In genomic region chr17:35537569-35538209, GRCh38 we compare ENCODE assay signal across 11 cellular contexts. TPM values are rescaled to one million over a fixed set of nuclear protein-coding genes. Genes with fewer than 3 reads are reported as not detected.
A peak's percentile ranks its signal among the peaks of the same experiment; 100 is the strongest.
DNase-seq lines count a peak whose midpoint lies in the region; ATAC-seq and TF ChIP-seq lines count a peak whose summit lies in the region.
"Had no signal": no experiment of that assay in that cellular context is flagged by ENCODE, and none has a peak within 500 bp of the region (broad histone marks: within the 10 kb centered on the region; RNA-seq: fewer than 3 reads in every experiment).

Gene SLFN12L (minus strand): TSS chr17:35537678. CDS start chr17:35522364, 15,314 bp downstream.

- CTCF ChIA-PET in activated CD8-positive, alpha-beta memory T cell treated with anti-CD3 and anti-CD28 coated beads for 36 hours (lab: Charles Lee) = interaction anchor here (0.9 to 9.6 kb wide), 9 partner anchors 11 to 391 kb away, joined by 3 to 96 read pairs (median 3); partner anchors contain the start of genes PEX12 and SLFN11
- CTCF ChIA-PET in activated B cell treated with CpG ODN at 0.5 μM for 24 hours (lab: Charles Lee) = interaction anchor here (0.9 to 6.1 kb wide), 3 partner anchors 50 to 370 kb away, joined by 3 to 83 read pairs (median 3); no protein-coding TSS in a partner anchor

- DNase-seq in activated CD8-positive, alpha-beta memory T cell treated with anti-CD3 and anti-CD28 coated beads, Interleukin-2, amount 50 U/mL, for 4 hours = no peak
- DNase-seq in activated B cell treated with CpG ODN at 0.5 μM for 24 hours (no peak), left cardiac atrium (no peak)
- DNase-seq: foreskin fibroblast, NCI-H774 had no signal

- no peak for TF ChIP-seq CTCF in activated B cell treated with CpG ODN at 0.5 μM for 24 hours (IDR thresholded peaks at IDR 0.05)

- no peak within 1 kb of the TSS for H3K27ac Mint-ChIP-seq in activated B cell treated with CpG ODN at 0.5 μM for 24 hours

- no peaks in the 10 kb centered on the region for H3K36me3 ChIP-seq in thymus (ENCODE audit: control insufficient read depth, insufficient read depth)

- peaks cover 33% of the 10 kb centered on the region for H3K4me1 Mint-ChIP-seq in activated B cell treated with CpG ODN at 0.5 μM for 24 hours

- peak within 1 kb of the TSS; percentile 58 for H3K27ac ChIP-seq in thymus (ENCODE audit: low read depth)
- H3K27ac ChIP-seq: HL-60 had no signal

- peaks cover 15% of the 10 kb centered on the region for H3K4me1 ChIP-seq in thymus (ENCODE audit: control insufficient read depth, insufficient read depth, low read length)

- no peaks in the 10 kb centered on the region for H3K27me3 ChIP-seq in thymus (ENCODE audit: control insufficient read depth, insufficient read depth)

- H3K9me3 ChIP-seq in thymus (ENCODE audit: control insufficient read depth) = no peaks in the 10 kb centered on the region

- H3K36me3 Mint-ChIP-seq in activated B cell treated with CpG ODN at 0.5 μM for 24 hours (ENCODE audit: low read depth) = no peaks in the 10 kb centered on the region

- 15% methylated on average over 2 of the region's 2 CpGs for WGBS in thymus

- ATAC-seq in activated B cell treated with CpG ODN at 0.5 μM for 24 hours (ENCODE audit: low read depth) (no peak), left cardiac atrium (peak; percentile 26 to 64), esophagus mucosa (no peak), GM18909 (IDR thresholded peaks at IDR 0.05; ENCODE audit: poor library complexity, unreplicated experiment) (no peak), GM18519 (IDR thresholded peaks at IDR 0.05; ENCODE audit: low FRiP score, unreplicated experiment) (no peak)

- peak within 1 kb of the TSS; percentile 5 for H3K4me3 ChIP-seq in thymus (ENCODE audit: low read length)

- H3K27me3 Mint-ChIP-seq in activated B cell treated with CpG ODN at 0.5 μM for 24 hours = no peaks in the 10 kb centered on the region

- peak within 1 kb of the TSS; percentile 24 for H3K4me3 Mint-ChIP-seq in activated B cell treated with CpG ODN at 0.5 μM for 24 hours

- intact Hi-C loops in activated B cell treated with CpG ODN at 0.5 μM for 24 hours (cut with micrococcal nuclease) = loop anchor here (2.0 to 10.0 kb wide), 3 partner anchors 105 to 1117 kb away; partner anchors contain the start of genes NLE1, SLFN12 and UNC45B
- intact Hi-C loops in left cardiac atrium (cut with DNase I) = loop anchor here in 1 of 2 donors (5.0 to 10.0 kb wide), 2 partner anchors 225 to 363 kb away; no protein-coding TSS in a partner anchor

- POLR2A ChIA-PET in activated CD8-positive, alpha-beta memory T cell treated with anti-CD3 and anti-CD28 coated beads for 36 hours (lab: Charles Lee) = interaction anchor here (1.0 to 3.5 kb wide), 5 partner anchors 30 to 324 kb away, joined by 3 to 24 read pairs (median 4); partner anchors contain the start of genes SLFN11 and SLFN5
- POLR2A ChIA-PET in activated B cell treated with CpG ODN at 0.5 μM for 24 hours (lab: Charles Lee) = interaction anchor here (0.7 kb wide), 1 partner anchor 169 kb away, joined by 3 read pairs; no protein-coding TSS in a partner anchor

- H3K9me3 Mint-ChIP-seq in activated B cell treated with CpG ODN at 0.5 μM for 24 hours = no peaks in the 10 kb centered on the region

RNA-seq across cellular contexts. Expression of gene SLFN12L, which starts in this region (rescaled TPM):
- total RNA-seq in activated CD8-positive, alpha-beta memory T cell treated with anti-CD3 and anti-CD28 coated beads for 36 hours = 10 to 100 TPM; 42.8 TPM
- 2.0 and 2.4 TPM in 2 replicates for total RNA-seq in activated B cell treated with CpG ODN at 0.5 μM for 24 hours
- 1 to 10 TPM; 1.0 to 1.3 TPM for total RNA-seq in left cardiac atrium
- 1.2 TPM for polyA plus RNA-seq in thymus
- total RNA-seq in esophagus mucosa = 0.40 TPM

Comparison
In these comparisons a context has a peak if more than half of its experiments do, and no peak if none do; other contexts are left out.
1. RNA of gene SLFN12L (total RNA-seq): 42.8 TPM in activated CD8-positive, alpha-beta memory T cell treated with anti-CD3 and anti-CD28 coated beads for 36 hours; 2.0 to 2.4 TPM in activated B cell treated with CpG ODN at 0.5 μM for 24 hours, 1.0 to 1.3 TPM in left cardiac atrium and 0.40 TPM in esophagus mucosa (single experiment); every median in the first group is over 10 times any median in the second.
2. ATAC-seq: peak in left cardiac atrium (2 of 2); none in activated B cell treated with CpG ODN at 0.5 μM for 24 hours (single experiment), esophagus mucosa (single experiment), GM18909 (single experiment) and GM18519 (single experiment).